Comparison of ENCODE assay signal across 9 cellular contexts in the genomic region with DNA sequence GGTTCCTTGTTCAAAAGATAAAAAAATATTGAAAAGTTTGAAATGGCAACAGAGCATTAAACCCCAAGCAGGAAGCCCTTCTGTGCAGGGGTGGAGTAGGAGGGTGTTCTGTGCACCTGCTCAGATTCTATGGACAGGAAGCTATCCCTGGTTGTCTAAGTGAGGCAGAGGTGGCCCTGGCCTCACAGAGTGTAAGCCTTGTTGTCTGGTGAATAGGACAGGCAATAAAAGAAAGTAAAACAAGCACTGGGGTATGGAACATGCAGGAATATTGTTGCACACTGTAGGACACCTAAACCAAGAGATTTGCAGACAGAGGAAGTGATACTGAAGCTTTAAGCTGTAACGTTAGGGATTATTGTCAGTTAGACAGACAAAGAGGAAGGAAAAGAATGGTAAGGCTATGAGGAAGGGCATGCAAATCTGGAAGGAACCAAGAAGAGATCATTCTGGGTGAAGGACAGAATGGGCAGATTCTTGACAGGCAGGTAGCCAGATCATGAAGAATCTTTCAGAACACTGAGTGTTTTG.
DNase-seq lines count a peak whose midpoint lies in the region; ATAC-seq and TF ChIP-seq lines count a peak whose summit lies in the region.
"Had no signal": no experiment of that assay in that cellular context is flagged by ENCODE, and none has a peak within 500 bp of the region (broad histone marks: within the 10 kb centered on the region; RNA-seq: fewer than 3 reads in every experiment).

No MANE protein-coding gene starts in this region.

- no peak overlapping the region for H3K4me3 Mint-ChIP-seq in activated CD8-positive, alpha-beta T cell treated with anti-CD3 and anti-CD28 coated beads for 36 hours

- intact Hi-C loops in activated CD8-positive, alpha-beta T cell treated with anti-CD3 and anti-CD28 coated beads for 36 hours (cut with micrococcal nuclease): no loop called here

- ATAC-seq in GM19463 (IDR thresholded peaks at IDR 0.05; ENCODE audit: unreplicated experiment) (peak; percentile 57), HG03354 (IDR thresholded peaks at IDR 0.05; ENCODE audit: poor library complexity, severe bottlenecking, unreplicated experiment) (peak; percentile 74)
- ATAC-seq in activated CD8-positive, alpha-beta T cell treated with anti-CD3 and anti-CD28 coated beads for 36 hours: peak; percentile 64

- H3K36me3 Mint-ChIP-seq in activated CD8-positive, alpha-beta T cell treated with anti-CD3 and anti-CD28 coated beads for 36 hours (ENCODE audit: low read depth): no peaks in the 10 kb centered on the region

- DNase-seq in GDM1 (lab: John Stamatoyannopoulos, UW): peak; percentile 52
- peak; percentile 21 for DNase-seq in activated CD8-positive, alpha-beta T cell treated with anti-CD3 and anti-CD28 coated beads for 36 hours
- DNase-seq in ureter (ENCODE audit: low spot score): no peak
- DNase-seq in NK-92 treated with Interleukin-12 subunit alpha and Interleukin-12 subunit beta, amount 100 ng/mL, for 24 hours (lab: John Stamatoyannopoulos, UW): no peak
- DNase-seq in dermis blood vessel endothelial cell: no peak
- DNase-seq in HCEC 1CT: no peak
- DNase-seq: stimulated activated CD8-positive, alpha-beta memory T cell treated with anti-CD3 and anti-CD28 coated beads, Interleukin-4, amount 100 ng/mL, for 48 hours had no signal

- CTCF ChIA-PET in activated CD8-positive, alpha-beta T cell treated with anti-CD3 and anti-CD28 coated beads for 36 hours (lab: Charles Lee): no interaction called here

- H3K27ac Mint-ChIP-seq in activated CD8-positive, alpha-beta T cell treated with anti-CD3 and anti-CD28 coated beads for 36 hours: no peak overlapping the region

- POLR2A ChIA-PET in activated CD8-positive, alpha-beta T cell treated with anti-CD3 and anti-CD28 coated beads for 36 hours (lab: Charles Lee): no interaction called here

- H3K9me3 Mint-ChIP-seq in activated CD8-positive, alpha-beta T cell treated with anti-CD3 and anti-CD28 coated beads for 36 hours: no peaks in the 10 kb centered on the region

- no peak for TF ChIP-seq CTCF in activated CD8-positive, alpha-beta T cell treated with anti-CD3 and anti-CD28 coated beads for 36 hours (IDR thresholded peaks at IDR 0.05)

- no peaks in the 10 kb centered on the region for H3K27me3 Mint-ChIP-seq in activated CD8-positive, alpha-beta T cell treated with anti-CD3 and anti-CD28 coated beads for 36 hours

- peaks cover 5% of the 10 kb centered on the region for H3K4me1 Mint-ChIP-seq in activated CD8-positive, alpha-beta T cell treated with anti-CD3 and anti-CD28 coated beads for 36 hours (ENCODE audit: low read depth)

Comparison
In these comparisons a context has a peak if more than half of its experiments do, and no peak if none do; other contexts are left out.
1. DNase-seq: peak in GDM1 (single experiment) and activated CD8-positive, alpha-beta T cell treated with anti-CD3 and anti-CD28 coated beads for 36 hours (single experiment); none in ureter (single experiment), NK-92 treated with Interleukin-12 subunit alpha and Interleukin-12 subunit beta, amount 100 ng/mL, for 24 hours (single experiment), dermis blood vessel endothelial cell (single experiment) and HCEC 1CT (single experiment).
2. Peak in every context shown above with its lines, with median percentiles within 50 percentile points of each other: ATAC-seq.